In genomic region chr11:62555464-62556092, GRCh38 we compare ENCODE assay signal across 8 cellular contexts. TPM values are rescaled to one million over a fixed set of nuclear protein-coding genes. Genes with fewer than 3 reads are reported as not detected.
DNase-seq lines count a peak whose midpoint lies in the region; ATAC-seq, FAIRE-seq and TF ChIP-seq lines count a peak whose summit lies in the region.

No MANE protein-coding gene starts in this region.

- no peak for TF ChIP-seq RAD21 in GM12878 (IDR thresholded peaks at IDR 0.05; ENCODE audit: insufficient read depth, low read depth, low read length)

- H3K4me3 ChIP-seq in GM12878 (peak overlapping the region; percentile 42), thoracic aorta (peak overlapping the region; percentile 57)

- TF ChIP-seq CTCF in GM13977 (IDR thresholded peaks at IDR 0.05; ENCODE audit: extremely low read depth, insufficient read depth, missing control alignments): no peak
- no peak for TF ChIP-seq CTCF in GM12878 (IDR thresholded peaks at IDR 0.05 in 2 of 3, conservative IDR thresholded peaks at IDR 0.05 in 1 of 3; ENCODE audit: control insufficient read depth in 2 of 3, extremely low read depth in 1 of 3, insufficient read depth in 1 of 3, low read depth in 3 of 3, low read length in 3 of 3)
- TF ChIP-seq CTCF in thoracic aorta (IDR thresholded peaks at IDR 0.05): no peak

- no peaks in the 10 kb centered on the region; the same call in 1 of the 2 replicates for H3K79me2 ChIP-seq in GM12878 (ENCODE audit: control insufficient read depth, insufficient read depth, low read length)

- peak; percentile 73 for DNase-seq in GM13977 (ENCODE audit: low spot score)
- peak; percentile 60 for DNase-seq in SIG-M5 (lab: John Stamatoyannopoulos, UW)
- peak; percentile 92 for DNase-seq in GM12878 (ENCODE audit: low read depth, low spot score)
- peak; percentile 63 for DNase-seq in left kidney (ENCODE audit: low read depth, low spot score)
- no peak for DNase-seq in thoracic aorta (ENCODE audit: low spot score)
- no peak for DNase-seq in AG08396 (ENCODE audit: low spot score)

- in situ Hi-C loops in GM13977 (cut with MboI; ENCODE audit: low pct_unique_long_range_greater_than_20kb, low sequenced_read_pairs, unreplicated experiment) (no loop called here), GM12878 (cut with MboI) (loop anchor here (10.0 kb wide), 1 partner anchor 131 kb away; no protein-coding TSS in a partner anchor)

- ATAC-seq in HG02798 (IDR thresholded peaks at IDR 0.05; ENCODE audit: poor library complexity, unreplicated experiment) (peak; percentile 33), GM12878 (peak; percentile 72), thoracic aorta (ENCODE audit: insufficient number of reproducible peaks, low FRiP score, low read depth) (no peak), GM19328 (IDR thresholded peaks at IDR 0.05; ENCODE audit: unreplicated experiment) (no peak)

- 0% methylated on average over 4 of the region's 4 CpGs for WGBS in GM12878 (ENCODE audit: insufficient coverage, insufficient replicate concordance, low lambda C conversion rate, missing lambda C conversion rate)

- RAD21 ChIA-PET in GM12878 (lab: Charles Lee; ENCODE audit: unreplicated experiment): interaction anchor here (0.9 to 13.9 kb wide), 9 partner anchors 10 to 286 kb away, joined by 3 to 313 read pairs (median 4); partner anchors contain the start of genes AHNAK, C11orf98, CSKMT and EEF1G

- CTCF ChIA-PET in GM12878 (lab: Yijun Ruan, JAX): interaction anchor here (0.7 to 7.5 kb wide), 9 partner anchors 10 to 286 kb away, joined by 3 to 246 read pairs (median 4); partner anchors contain the start of gene TUT1

- H3K4me2 ChIP-seq in GM12878 (ENCODE audit: control insufficient read depth, insufficient read depth): peak overlapping the region; percentile 86

- SMC1A ChIA-PET in GM12878 (lab: Charles Lee; ENCODE audit: uncharacterized antibody, unreplicated experiment): interaction anchor here (1.0 to 11.4 kb wide), 6 partner anchors 12 to 127 kb away, joined by 3 to 212 read pairs (median 6); partner anchors contain the start of genes C11orf98 and CSKMT

- H3K27ac ChIP-seq in GM12878 (ENCODE audit: control insufficient read depth, insufficient read depth) (peak overlapping the region; percentile 99), thoracic aorta (peak overlapping the region; percentile 98 to 100)

- peak; percentile 91 to 93 for TF ChIP-seq EP300 in GM12878 (IDR thresholded peaks at IDR 0.05; ENCODE audit: borderline replicate concordance in 1 of 2, control insufficient read depth in 1 of 2, low read depth in 2 of 2, low read length in 2 of 2)

- H3K9me3 ChIP-seq in GM12878 (replicated peaks; ENCODE audit: control insufficient read depth, insufficient read depth, low read length): no peaks in the 10 kb centered on the region
- H3K9me3 ChIP-seq in thoracic aorta: no peaks in the 10 kb centered on the region

- H3K4me1 ChIP-seq in GM12878 (ENCODE audit: control insufficient read depth, insufficient read depth, low read length) (peaks cover 91% of the 10 kb centered on the region), thoracic aorta (ENCODE audit: control insufficient read depth in 1 of 2, low read depth in 2 of 2) (peaks cover 61 to 76% of the 10 kb centered on the region in 2 donors)

- no peak overlapping the region for H2AFZ ChIP-seq in GM12878 (ENCODE audit: control insufficient read depth, low read depth, low read length)

- intact Hi-C loops in GM12878 (cut with micrococcal nuclease; ENCODE audit: unreplicated experiment): loop anchor here (2.0 kb wide), 1 partner anchor 15 kb away; no protein-coding TSS in a partner anchor

- POLR2A ChIA-PET in GM12878 (lab: Charles Lee): interaction anchor here (0.7 to 11.4 kb wide), 9 partner anchors 11 to 293 kb away, joined by 3 to 188 read pairs (median 3); partner anchors contain the start of genes AHNAK, B3GAT3, C11orf98 and CSKMT

- no peaks in the 10 kb centered on the region for H4K20me1 ChIP-seq in GM12878 (ENCODE audit: control insufficient read depth, insufficient read depth)

- peak; percentile 94 for FAIRE-seq in GM12878 (lab: Jason Lieb, UNC)

- H3K27me3 ChIP-seq in GM12878 (replicated peaks in 1 of 2; ENCODE audit: control insufficient read depth in 2 of 2, insufficient read depth in 2 of 2, low read length in 1 of 2) (no peaks in the 10 kb centered on the region), thoracic aorta (replicated peaks; ENCODE audit: insufficient read depth) (no peaks in the 10 kb centered on the region)

- peak overlapping the region; percentile 82 for H3K9ac ChIP-seq in GM12878 (ENCODE audit: control insufficient read depth, insufficient read depth, low read length)

- no peak for TF ChIP-seq POLR2A in GM12878 (IDR thresholded peaks at IDR 0.05; ENCODE audit: low read depth, low read length)

- H3K36me3 ChIP-seq in GM12878 (ENCODE audit: control insufficient read depth in 2 of 2, insufficient read depth in 2 of 2, low read length in 1 of 2) (peaks cover 8 to 12% of the 10 kb centered on the region in 2 experiments; a peak in 3 of 4 replicates), thoracic aorta (peaks cover 12% of the 10 kb centered on the region)

- BruUV-seq in GM12878 (replicated peaks; lab: Mats Ljungman, UMichigan): TSS peak; percentile 78

RNA-seq across cellular contexts. Expression of gene AHNAK, which starts 9.0 kb away (rescaled TPM):
- total RNA-seq in GM12878 (2013; cell fraction: nucleolus; rRNA removed): 162 and 186 TPM in 2 replicates
- total RNA-seq in GM12878 (2014; rRNA removed) (44.4 and 46.6 TPM in 2 replicates), GM12878 (2014; rRNA removed; fragmentation: Illumina TruSeq; extraction: Trizol) (43.5 and 49.6 TPM in 2 replicates), GM12878 (2021) (90.0 and 90.3 TPM in 2 replicates), thoracic aorta (1,000 to 10,000 TPM; 1,009 to 1,046 TPM)
- polyA plus RNA-seq in GM12878 (2011; ENCODE audit: low read depth): 6.6 TPM
- polyA plus RNA-seq in GM12878 (2011; rRNA removed) (12.7 and 16.1 TPM in 2 replicates), GM12878 (2014; fragmentation: Illumina TruSeq; extraction: Trizol) (42.3 and 53.4 TPM in 2 replicates), GM12878 (2014; fragmentation: Nextera tagmentation; extraction: Ambion mirVana) (1 to 10 TPM in 1 of 2 experiments, under 1 TPM in 1; 0.76 to 1.2 TPM), GM12878 (2014; rRNA removed) (22.5 and 23.5 TPM in 2 replicates), GM12878 (2016; fragmentation: Nextera tagmentation; extraction: Ambion mirVana) (10 to 100 TPM; 11.8 to 16.4 TPM)
- polyA plus RNA-seq in GM12878 (2011; cell fraction: cytosol; rRNA removed): 8.2 and 13.2 TPM in 2 replicates
- polyA plus RNA-seq in GM12878 (2011; cell fraction: nucleus; rRNA removed): 28.2 and 31.7 TPM in 2 replicates
- polyA plus RNA-seq in GM12878 (2012): 8.0 and 14.1 TPM in 2 replicates
- polyA minus RNA-seq in GM12878 (2011; rRNA and poly(A)+ RNA removed): 41.7 and 48.2 TPM in 2 replicates
- polyA minus RNA-seq in GM12878 (2011; cell fraction: cytosol; rRNA and poly(A)+ RNA removed): 26.6 and 27.7 TPM in 2 replicates
- 15.3 and 15.4 TPM in 2 replicates for polyA minus RNA-seq in GM12878 (2011; cell fraction: nucleus; rRNA and poly(A)+ RNA removed)

RNA-seq across cellular contexts. Expression of gene EEF1G, which starts 18.1 kb away (rescaled TPM):
- 270 and 284 TPM in 2 replicates for total RNA-seq in GM12878 (2013; cell fraction: nucleolus; rRNA removed)
- total RNA-seq in GM12878 (2014; rRNA removed) (2,512 and 2,611 TPM in 2 replicates), GM12878 (2014; rRNA removed; fragmentation: Illumina TruSeq; extraction: Trizol) (2,491 and 2,551 TPM in 2 replicates), GM12878 (2021) (2,218 and 2,306 TPM in 2 replicates), thoracic aorta (100 to 1,000 TPM; 719 to 780 TPM)
- 2,168 TPM for polyA plus RNA-seq in GM12878 (2011; ENCODE audit: low read depth)
- polyA plus RNA-seq in GM12878 (2011; rRNA removed) (1,766 and 2,335 TPM in 2 replicates), GM12878 (2014; fragmentation: Illumina TruSeq; extraction: Trizol) (2,336 and 2,739 TPM in 2 replicates), GM12878 (2014; fragmentation: Nextera tagmentation; extraction: Ambion mirVana) (1,000 to 10,000 TPM; 1,227 to 1,233 TPM), GM12878 (2014; rRNA removed) (2,498 and 2,961 TPM in 2 replicates), GM12878 (2016; fragmentation: Nextera tagmentation; extraction: Ambion mirVana) (100 to 1,000 TPM; 850 to 912 TPM)
- 2,704 and 2,784 TPM in 2 replicates for polyA plus RNA-seq in GM12878 (2011; cell fraction: cytosol; rRNA removed)
- 719 and 1,009 TPM in 2 replicates for polyA plus RNA-seq in GM12878 (2011; cell fraction: nucleus; rRNA removed)
- 2,616 and 3,065 TPM in 2 replicates for polyA plus RNA-seq in GM12878 (2012)
- 1,401 and 2,150 TPM in 2 replicates for polyA minus RNA-seq in GM12878 (2011; rRNA and poly(A)+ RNA removed)
- 694 and 779 TPM in 2 replicates for polyA minus RNA-seq in GM12878 (2011; cell fraction: cytosol; rRNA and poly(A)+ RNA removed)
- 161 and 187 TPM in 2 replicates for polyA minus RNA-seq in GM12878 (2011; cell fraction: nucleus; rRNA and poly(A)+ RNA removed)

RNA-seq across cellular contexts. Expression of gene TUT1, which starts 35.7 kb away (rescaled TPM):
- 19.1 and 19.7 TPM in 2 replicates for total RNA-seq in GM12878 (2013; cell fraction: nucleolus; rRNA removed)
- total RNA-seq in GM12878 (2014; rRNA removed) (12.1 and 12.3 TPM in 2 replicates), GM12878 (2014; rRNA removed; fragmentation: Illumina TruSeq; extraction: Trizol) (6.9 and 8.3 TPM in 2 replicates), GM12878 (2021) (26.6 and 28.4 TPM in 2 replicates), thoracic aorta (10 to 100 TPM in 1 of 2 donors, 1 to 10 TPM in 1; 9.5 to 12.5 TPM)
- polyA plus RNA-seq in GM12878 (2011; ENCODE audit: low read depth): 6.9 TPM
- polyA plus RNA-seq in GM12878 (2011; rRNA removed) (12.0 and 18.4 TPM in 2 replicates), GM12878 (2014; fragmentation: Illumina TruSeq; extraction: Trizol) (9.5 and 14.0 TPM in 2 replicates), GM12878 (2014; fragmentation: Nextera tagmentation; extraction: Ambion mirVana) (1 to 10 TPM; 1.1 to 1.4 TPM), GM12878 (2014; rRNA removed) (19.4 and 22.7 TPM in 2 replicates), GM12878 (2016; fragmentation: Nextera tagmentation; extraction: Ambion mirVana) (10 to 100 TPM; 26.9 to 29.9 TPM)
- 16.6 and 19.8 TPM in 2 replicates for polyA plus RNA-seq in GM12878 (2011; cell fraction: cytosol; rRNA removed)
- 47.4 and 48.5 TPM in 2 replicates for polyA plus RNA-seq in GM12878 (2011; cell fraction: nucleus; rRNA removed)
- polyA plus RNA-seq in GM12878 (2012): 15.7 and 18.2 TPM in 2 replicates
- polyA minus RNA-seq in GM12878 (2011; rRNA and poly(A)+ RNA removed): 8.8 and 10.6 TPM in 2 replicates
- 3.5 and 4.5 TPM in 2 replicates for polyA minus RNA-seq in GM12878 (2011; cell fraction: cytosol; rRNA and poly(A)+ RNA removed)
- 5.6 and 7.2 TPM in 2 replicates for polyA minus RNA-seq in GM12878 (2011; cell fraction: nucleus; rRNA and poly(A)+ RNA removed)

RNA-seq across cellular contexts. Expression of gene MTA2, which starts 46.1 kb away (rescaled TPM):
- total RNA-seq in GM12878 (2013; cell fraction: nucleolus; rRNA removed): 68.4 and 79.3 TPM in 2 replicates
- total RNA-seq in GM12878 (2014; rRNA removed) (195 and 201 TPM in 2 replicates), GM12878 (2014; rRNA removed; fragmentation: Illumina TruSeq; extraction: Trizol) (174 and 178 TPM in 2 replicates), GM12878 (2021) (189 and 196 TPM in 2 replicates), thoracic aorta (100 to 1,000 TPM in 1 of 2 donors, 10 to 100 TPM in 1; 55.9 to 124 TPM)
- polyA plus RNA-seq in GM12878 (2011; ENCODE audit: low read depth): 48.7 TPM
- polyA plus RNA-seq in GM12878 (2011; rRNA removed) (43.2 and 53.2 TPM in 2 replicates), GM12878 (2014; fragmentation: Illumina TruSeq; extraction: Trizol) (198 and 201 TPM in 2 replicates), GM12878 (2014; fragmentation: Nextera tagmentation; extraction: Ambion mirVana) (1 to 10 TPM; 6.7 to 6.8 TPM), GM12878 (2014; rRNA removed) (135 and 137 TPM in 2 replicates), GM12878 (2016; fragmentation: Nextera tagmentation; extraction: Ambion mirVana) (10 to 100 TPM; 76.3 to 90.3 TPM)
- 68.6 and 69.6 TPM in 2 replicates for polyA plus RNA-seq in GM12878 (2011; cell fraction: cytosol; rRNA removed)
- polyA plus RNA-seq in GM12878 (2011; cell fraction: nucleus; rRNA removed): 136 and 209 TPM in 2 replicates
- polyA plus RNA-seq in GM12878 (2012): 75.6 and 111 TPM in 2 replicates
- 82.3 and 108 TPM in 2 replicates for polyA minus RNA-seq in GM12878 (2011; rRNA and poly(A)+ RNA removed)
- 43.6 and 46.5 TPM in 2 replicates for polyA minus RNA-seq in GM12878 (2011; cell fraction: cytosol; rRNA and poly(A)+ RNA removed)
- 51.3 and 83.7 TPM in 2 replicates for polyA minus RNA-seq in GM12878 (2011; cell fraction: nucleus; rRNA and poly(A)+ RNA removed)

RNA-seq across cellular contexts. Expression of gene EML3, which starts 57.0 kb away (rescaled TPM):
- total RNA-seq in GM12878 (2013; cell fraction: nucleolus; rRNA removed): 48.1 and 57.5 TPM in 2 replicates
- total RNA-seq in GM12878 (2014; rRNA removed) (22.5 and 23.9 TPM in 2 replicates), GM12878 (2014; rRNA removed; fragmentation: Illumina TruSeq; extraction: Trizol) (14.0 and 17.3 TPM in 2 replicates), GM12878 (2021) (69.8 and 82.5 TPM in 2 replicates), thoracic aorta (100 to 1,000 TPM; 106 to 111 TPM)
- 19.2 TPM for polyA plus RNA-seq in GM12878 (2011; ENCODE audit: low read depth)
- polyA plus RNA-seq in GM12878 (2011; rRNA removed) (18.4 and 27.1 TPM in 2 replicates), GM12878 (2014; fragmentation: Illumina TruSeq; extraction: Trizol) (16.3 and 21.9 TPM in 2 replicates), GM12878 (2014; fragmentation: Nextera tagmentation; extraction: Ambion mirVana) (1 to 10 TPM in 1 of 2 experiments, under 1 TPM in 1; 0.58 to 1.2 TPM), GM12878 (2014; rRNA removed) (45.7 and 61.0 TPM in 2 replicates), GM12878 (2016; fragmentation: Nextera tagmentation; extraction: Ambion mirVana) (10 to 100 TPM; 25.6 to 26.8 TPM)
- polyA plus RNA-seq in GM12878 (2011; cell fraction: cytosol; rRNA removed): 25.4 and 33.5 TPM in 2 replicates
- 197 and 232 TPM in 2 replicates for polyA plus RNA-seq in GM12878 (2011; cell fraction: nucleus; rRNA removed)
- polyA plus RNA-seq in GM12878 (2012): 42.2 and 48.7 TPM in 2 replicates
- polyA minus RNA-seq in GM12878 (2011; rRNA and poly(A)+ RNA removed): 20.3 and 27.6 TPM in 2 replicates
- 12.0 and 12.2 TPM in 2 replicates for polyA minus RNA-seq in GM12878 (2011; cell fraction: cytosol; rRNA and poly(A)+ RNA removed)
- polyA minus RNA-seq in GM12878 (2011; cell fraction: nucleus; rRNA and poly(A)+ RNA removed): 22.6 and 35.8 TPM in 2 replicates

Comparison
In these comparisons a context has a peak if more than half of its experiments do, and no peak if none do; other contexts are left out.
1. DNase-seq: peak in GM13977 (single experiment), SIG-M5 (single experiment), GM12878 (single experiment) and left kidney (single experiment); none in thoracic aorta (single experiment) and AG08396 (single experiment).
2. ATAC-seq: peak in HG02798 (single experiment) and GM12878 (single experiment); none in thoracic aorta (single experiment) and GM19328 (single experiment).
3. RNA of gene AHNAK, which starts 9.0 kb away (total RNA-seq): 1,009 to 1,046 TPM in thoracic aorta; 43.5 to 186 TPM in GM12878; every median in the first group is over 4 times any median in the second.